Comparison of ENCODE assay signal across 2 cellular contexts in genomic region chr2:26292646-26293045, GRCh38.
TF ChIP-seq lines count a peak whose summit lies in the region.

No MANE protein-coding gene starts in this region.

TF ChIP-seq in A549, 52 proteins besides CTCF, POLR2A, EP300 and RAD21:
- TF ChIP-seq ELK1 (IDR thresholded peaks at IDR 0.05; ENCODE audit: low read depth, low read length) (no peak), HDAC2 (IDR thresholded peaks at IDR 0.05) (no peak), PBX3 (IDR thresholded peaks at IDR 0.05) (no peak), KDM1A (IDR thresholded peaks at IDR 0.05; ENCODE audit: low read depth) (no peak), CBX8 (IDR thresholded peaks at IDR 0.05) (no peak), NFE2L2 (conservative IDR thresholded peaks at IDR 0.05; ENCODE audit: low read length) (no peak), FOSL2 (IDR thresholded peaks at IDR 0.05) (no peak), FOSL2 (CRISPR knock-in tag; IDR thresholded peaks at IDR 0.05) (no peak), MAX (IDR thresholded peaks at IDR 0.05) (no peak), TP53 (CRISPR knock-in tag; IDR thresholded peaks at IDR 0.05) (no peak), RCOR1 (IDR thresholded peaks at IDR 0.05; ENCODE audit: low read depth, low read length) (no peak)

TF ChIP-seq in IMR-90, 13 proteins besides CTCF, POLR2A, EP300 and RAD21:
- no peak for TF ChIP-seq FOS (IDR thresholded peaks at IDR 0.05; ENCODE audit: low read depth, low read length)
- TF ChIP-seq CHD1 (IDR thresholded peaks at IDR 0.05; ENCODE audit: low read depth, low read length): no peak
- no peak for TF ChIP-seq RFX5 (IDR thresholded peaks at IDR 0.05; ENCODE audit: low read depth, low read length)
- no peak for TF ChIP-seq CEBPB (IDR thresholded peaks at IDR 0.05; ENCODE audit: low read depth, low read length)
- no peak for TF ChIP-seq USF2 (IDR thresholded peaks at IDR 0.05; ENCODE audit: low read depth, low read length)
- TF ChIP-seq MXI1 (IDR thresholded peaks at IDR 0.05; ENCODE audit: borderline replicate concordance, low read depth, low read length): no peak
- no peak for TF ChIP-seq NFE2L2 (IDR thresholded peaks at IDR 0.05; ENCODE audit: low read depth, low read length)
- no peak for TF ChIP-seq MAZ (IDR thresholded peaks at IDR 0.05; ENCODE audit: borderline replicate concordance, low read depth, low read length)
- TF ChIP-seq SMC3 (IDR thresholded peaks at IDR 0.05; ENCODE audit: low read depth, low read length): no peak
- no peak for TF ChIP-seq MAFK (IDR thresholded peaks at IDR 0.05; ENCODE audit: low read depth, low read length)
- no peak for TF ChIP-seq BHLHE40 (IDR thresholded peaks at IDR 0.05; ENCODE audit: low read depth, low read length)
- TF ChIP-seq RCOR1 (IDR thresholded peaks at IDR 0.05; ENCODE audit: insufficient replicate concordance, low read length): no peak
- TF ChIP-seq ELK1 (IDR thresholded peaks at IDR 0.05; ENCODE audit: borderline replicate concordance, low read depth, low read length): no peak
